ENCODE assay signal across 15 cellular contexts in genomic region chr1:65177457-65177856, GRCh38. TPM values are rescaled to one million over a fixed set of nuclear protein-coding genes. Genes with fewer than 3 reads are reported as not detected.
DNase-seq lines count a peak whose midpoint lies in the region; ATAC-seq and TF ChIP-seq lines count a peak whose summit lies in the region.
"Had no signal": no experiment of that assay in that cellular context is flagged by ENCODE, and none has a peak within 500 bp of the region (broad histone marks: within the 10 kb centered on the region; RNA-seq: fewer than 3 reads in every experiment).

No MANE protein-coding gene starts in this region.

- H3K27me3 ChIP-seq in heart left ventricle: no peaks in the 10 kb centered on the region
- H3K27me3 ChIP-seq in skeletal muscle satellite cell (ENCODE audit: control insufficient read depth, insufficient read depth, low read length): no peaks in the 10 kb centered on the region
- H3K27me3 ChIP-seq: adrenal gland, neutrophil had no signal

- peak overlapping the region; percentile 1 for H3K4me2 ChIP-seq in skeletal muscle satellite cell (ENCODE audit: low read length)

- TF ChIP-seq CTCF in heart left ventricle (IDR thresholded peaks at IDR 0.05): no peak

- no peak overlapping the region for H3K9ac ChIP-seq in skeletal muscle satellite cell (ENCODE audit: low read depth, low read length)

- DNase-seq in heart left ventricle (no peak), Right ventricle myocardium superior (no peak), fibroblast of peridontal ligament (ENCODE audit: extremely low read depth) (peak; percentile 36), NAMALWA (ENCODE audit: low spot score) (no peak), amygdala (lab: John Stamatoyannopoulos, UW) (no peak)
- DNase-seq: adrenal gland; DMS79; kidney; NCI-H2081; NK-92 treated with Interleukin-12 subunit alpha and Interleukin-12 subunit beta, amount 100 ng/mL, for 24 hours had no signal

- TF ChIP-seq POLR2A in heart left ventricle (IDR thresholded peaks at IDR 0.05): no peak

- 82 to 85% (median 83%) methylated on average over 4 of the region's 4 CpGs for WGBS in heart left ventricle, 4 donors

- intact Hi-C loops in heart left ventricle (cut with DNase I): no loop called here
- intact Hi-C loops in Right ventricle myocardium superior (cut with DNase I): no loop called here

- peak overlapping the region in 11 of 12 donors; percentile 15 to 94 (median 82) for H3K27ac ChIP-seq in heart left ventricle
- H3K27ac ChIP-seq: 22Rv1, adrenal gland, neutrophil had no signal

- H3K9me3 ChIP-seq in heart left ventricle (no peaks in the 10 kb centered on the region), skeletal muscle satellite cell (replicated peaks; ENCODE audit: low read length) (no peaks in the 10 kb centered on the region)
- H3K9me3 ChIP-seq: adrenal gland, neutrophil had no signal

- H3K4me3 ChIP-seq in heart left ventricle (no peak overlapping the region), skeletal muscle satellite cell (ENCODE audit: low read length) (no peak overlapping the region)
- H3K4me3 ChIP-seq: adrenal gland had no signal

- ATAC-seq in heart left ventricle (no peak), Right ventricle myocardium superior (ENCODE audit: poor library complexity) (no peak), SK-N-SH treated with all-trans-retinoic acid at 6 μM for 48 hours (peak; percentile 85), GM19351 (IDR thresholded peaks at IDR 0.05; ENCODE audit: unreplicated experiment) (no peak)

- no peaks in the 10 kb centered on the region for H3K36me3 ChIP-seq in heart left ventricle
- no peaks in the 10 kb centered on the region for H3K36me3 ChIP-seq in skeletal muscle satellite cell (ENCODE audit: insufficient read depth, low read length)
- H3K36me3 ChIP-seq: adrenal gland, neutrophil had no signal

- H3K4me1 ChIP-seq in heart left ventricle (peaks cover 2 to 65% (median 40%) of the 10 kb centered on the region in 12 donors), skeletal muscle satellite cell (ENCODE audit: control insufficient read depth, insufficient read depth, low read length) (peaks cover 25% of the 10 kb centered on the region)
- H3K4me1 ChIP-seq: adrenal gland had no signal

TF ChIP-seq in SK-N-SH treated with all-trans-retinoic acid at 6 μM for 48 hours, 23 proteins besides CTCF, POLR2A, EP300 and RAD21:
- TF ChIP-seq ISL1 (CRISPR knock-in tag; IDR thresholded peaks at IDR 0.05) (0 out of 2 replicates have a peak, but pooled peaks have one; percentile 20), OSR1 (CRISPR knock-in tag; IDR thresholded peaks at IDR 0.05) (no peak)

RNA-seq across cellular contexts. Expression of gene AK4, which starts 29.5 kb away (rescaled TPM):
- total RNA-seq in heart left ventricle (100 to 1,000 TPM in 8 of 9 donors, 10 to 100 TPM in 1; 87.8 to 181 (median 123) TPM), Right ventricle myocardium superior (147 TPM)
- polyA plus RNA-seq in heart left ventricle: 10 to 100 TPM; 16.0 to 40.0 TPM
- total RNA-seq in skeletal muscle satellite cell (2012; rRNA removed): 76.0 and 118 TPM in 2 replicates
